In the genomic region with DNA sequence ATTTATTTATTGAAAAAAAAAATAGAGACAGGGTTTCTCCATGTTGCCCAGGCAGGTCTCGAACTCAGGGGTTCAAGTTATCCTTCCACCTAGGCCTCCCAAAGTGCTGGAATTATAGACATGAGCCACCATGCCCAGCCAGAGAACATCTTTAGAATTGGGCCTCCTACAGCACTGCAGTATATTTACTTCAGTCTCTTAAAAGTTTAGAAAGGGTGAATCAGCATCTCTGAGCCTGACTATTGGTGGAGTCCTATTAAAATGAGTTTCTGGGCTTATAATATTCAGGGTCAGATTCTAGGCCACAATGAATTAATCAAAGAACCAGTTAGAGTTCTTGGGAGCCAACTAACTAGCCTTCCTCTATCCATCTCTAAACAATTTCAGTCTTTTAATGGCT, we compare ENCODE assay signal across 2 cellular contexts.
A peak's percentile ranks its signal among the peaks of the same experiment; 100 is the strongest.
TF ChIP-seq lines count a peak whose summit lies in the region.

No MANE protein-coding gene starts in this region.

TF ChIP-seq in GM23338, 12 proteins besides CTCF, POLR2A, EP300 and RAD21 (continues in another document):
- TF ChIP-seq, protein P1, sequence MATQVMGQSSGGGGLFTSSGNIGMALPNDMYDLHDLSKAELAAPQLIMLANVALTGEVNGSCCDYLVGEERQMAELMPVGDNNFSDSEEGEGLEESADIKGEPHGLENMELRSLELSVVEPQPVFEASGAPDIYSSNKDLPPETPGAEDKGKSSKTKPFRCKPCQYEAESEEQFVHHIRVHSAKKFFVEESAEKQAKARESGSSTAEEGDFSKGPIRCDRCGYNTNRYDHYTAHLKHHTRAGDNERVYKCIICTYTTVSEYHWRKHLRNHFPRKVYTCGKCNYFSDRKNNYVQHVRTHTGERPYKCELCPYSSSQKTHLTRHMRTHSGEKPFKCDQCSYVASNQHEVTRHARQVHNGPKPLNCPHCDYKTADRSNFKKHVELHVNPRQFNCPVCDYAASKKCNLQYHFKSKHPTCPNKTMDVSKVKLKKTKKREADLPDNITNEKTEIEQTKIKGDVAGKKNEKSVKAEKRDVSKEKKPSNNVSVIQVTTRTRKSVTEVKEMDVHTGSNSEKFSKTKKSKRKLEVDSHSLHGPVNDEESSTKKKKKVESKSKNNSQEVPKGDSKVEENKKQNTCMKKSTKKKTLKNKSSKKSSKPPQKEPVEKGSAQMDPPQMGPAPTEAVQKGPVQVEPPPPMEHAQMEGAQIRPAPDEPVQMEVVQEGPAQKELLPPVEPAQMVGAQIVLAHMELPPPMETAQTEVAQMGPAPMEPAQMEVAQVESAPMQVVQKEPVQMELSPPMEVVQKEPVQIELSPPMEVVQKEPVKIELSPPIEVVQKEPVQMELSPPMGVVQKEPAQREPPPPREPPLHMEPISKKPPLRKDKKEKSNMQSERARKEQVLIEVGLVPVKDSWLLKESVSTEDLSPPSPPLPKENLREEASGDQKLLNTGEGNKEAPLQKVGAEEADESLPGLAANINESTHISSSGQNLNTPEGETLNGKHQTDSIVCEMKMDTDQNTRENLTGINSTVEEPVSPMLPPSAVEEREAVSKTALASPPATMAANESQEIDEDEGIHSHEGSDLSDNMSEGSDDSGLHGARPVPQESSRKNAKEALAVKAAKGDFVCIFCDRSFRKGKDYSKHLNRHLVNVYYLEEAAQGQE (IDR thresholded peaks at IDR 0.05; ENCODE audit: unreplicated experiment) = no peak
- TF ChIP-seq ZNF331 (CRISPR knock-in tag; IDR thresholded peaks at IDR 0.05; ENCODE audit: low read depth) = no peak
- TF ChIP-seq ZNF114 (CRISPR knock-in tag; IDR thresholded peaks at IDR 0.05) = no peak
- TF ChIP-seq, protein P2, sequence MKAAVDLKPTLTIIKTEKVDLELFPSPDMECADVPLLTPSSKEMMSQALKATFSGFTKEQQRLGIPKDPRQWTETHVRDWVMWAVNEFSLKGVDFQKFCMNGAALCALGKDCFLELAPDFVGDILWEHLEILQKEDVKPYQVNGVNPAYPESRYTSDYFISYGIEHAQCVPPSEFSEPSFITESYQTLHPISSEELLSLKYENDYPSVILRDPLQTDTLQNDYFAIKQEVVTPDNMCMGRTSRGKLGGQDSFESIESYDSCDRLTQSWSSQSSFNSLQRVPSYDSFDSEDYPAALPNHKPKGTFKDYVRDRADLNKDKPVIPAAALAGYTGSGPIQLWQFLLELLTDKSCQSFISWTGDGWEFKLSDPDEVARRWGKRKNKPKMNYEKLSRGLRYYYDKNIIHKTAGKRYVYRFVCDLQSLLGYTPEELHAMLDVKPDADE (IDR thresholded peaks at IDR 0.05) = no peak
- no peak for TF ChIP-seq JUNB (IDR thresholded peaks at IDR 0.05; ENCODE audit: unreplicated experiment)
- no peak for TF ChIP-seq ZNF462 (CRISPR knock-in tag; IDR thresholded peaks at IDR 0.05)
- TF ChIP-seq STAT1 (IDR thresholded peaks at IDR 0.05; ENCODE audit: unreplicated experiment) = no peak
- TF ChIP-seq EZH2 (IDR thresholded peaks at IDR 0.05; ENCODE audit: low read depth, unreplicated experiment) = no peak
- no peak for TF ChIP-seq CREB1 (CRISPR knock-in tag; IDR thresholded peaks at IDR 0.05; ENCODE audit: low read depth)
- TF ChIP-seq EZH2phosphoT487 (IDR thresholded peaks at IDR 0.05; ENCODE audit: unreplicated experiment) = no peak

TF ChIP-seq in K562, 482 proteins besides CTCF, POLR2A, EP300 and RAD21:
- TF ChIP-seq MXI1 (IDR thresholded peaks at IDR 0.05; ENCODE audit: low read depth, low read length) (no peak), C11orf30 (IDR thresholded peaks at IDR 0.05; ENCODE audit: low read depth) (peak; percentile 27; the same call in 1 of the 2 replicates), ATF3 (IDR thresholded peaks at IDR 0.05) (no peak), ATF3 (CRISPR knock-in tag; conservative IDR thresholded peaks at IDR 0.05) (no peak), NFE2 (IDR thresholded peaks at IDR 0.05; ENCODE audit: low read depth) (0 out of 2 replicates have a peak, but pooled peaks have one; percentile 18)
